Comparison of ENCODE assay signal across 8 cellular contexts in genomic region chr2:231411871-231412615, GRCh38. TPM values are rescaled to one million over a fixed set of nuclear protein-coding genes. Genes with fewer than 3 reads are reported as not detected.
A peak's percentile ranks its signal among the peaks of the same experiment; 100 is the strongest.
DNase-seq lines count a peak whose midpoint lies in the region; ATAC-seq, FAIRE-seq and TF ChIP-seq lines count a peak whose summit lies in the region.

No MANE protein-coding gene starts in this region.

- no TSS peak for BruUV-seq in HepG2 (replicated peaks; lab: Mats Ljungman, UMichigan)

- intact Hi-C loops in HepG2 (cut with micrococcal nuclease; ENCODE audit: unreplicated experiment): loop anchor here (1.0 to 5.0 kb wide), 5 partner anchors 53 to 310 kb away; no protein-coding TSS in a partner anchor

- in situ Hi-C loops in HepG2 (cut with HindIII; ENCODE audit: extremely low pct_ligation_motif_present, low pct_unique_long_range_greater_than_20kb): loop anchor here (5.0 to 10.0 kb wide), 3 partner anchors 115 to 307 kb away; no protein-coding TSS in a partner anchor

- H3K4me2 ChIP-seq in HepG2 (ENCODE audit: low read depth, low read length): peak overlapping the region; percentile 100

- CTCF ChIA-PET in HepG2 (lab: Yijun Ruan, JAX; ENCODE audit: low intra/inter-chr PET ratio, low total read pairs): interaction anchor here (0.7 to 4.2 kb wide), 4 partner anchors 12 to 186 kb away, joined by 3 to 45 read pairs (median 8); no protein-coding TSS in a partner anchor

- H3K27ac ChIP-seq in ACC112 (ENCODE audit: low read depth, low read length) (no peak overlapping the region), HepG2 (ENCODE audit: extremely low read length, insufficient read depth, low read length) (no peak overlapping the region)

- peaks cover 11% of the 10 kb centered on the region for H3K9me3 ChIP-seq in HepG2 (ENCODE audit: low read length)

- peak; percentile 67 for FAIRE-seq in HepG2 (lab: Jason Lieb, UNC)

- ATAC-seq in GM18502 (IDR thresholded peaks at IDR 0.05; ENCODE audit: poor library complexity, unreplicated experiment) (peak; percentile 97), HG02938 (IDR thresholded peaks at IDR 0.05; ENCODE audit: unreplicated experiment) (peak; percentile 94), HepG2 (peak; percentile 96)

- TF ChIP-seq POLR2A in HepG2 (IDR thresholded peaks at IDR 0.05; ENCODE audit: insufficient read depth in 1 of 2, low read depth in 2 of 2, low read length in 2 of 2): peak in 1 of 2 experiments; percentile 20; a peak in 1 of 4 replicates

- H4K20me1 ChIP-seq in HepG2 (ENCODE audit: insufficient read depth, low read length): no peaks in the 10 kb centered on the region

- no peaks in the 10 kb centered on the region for H3K27me3 ChIP-seq in ACC112 (ENCODE audit: insufficient read depth, low read length)
- peaks cover 0 to 8% of the 10 kb centered on the region in 2 experiments; a peak in 3 of 5 replicates for H3K27me3 ChIP-seq in HepG2 (ENCODE audit: control insufficient read depth in 1 of 2, insufficient read depth in 2 of 2, low read length in 2 of 2)

- H3K4me1 ChIP-seq in ACC112 (ENCODE audit: control insufficient read depth, insufficient read depth, low read length, unreplicated experiment) (no peaks in the 10 kb centered on the region), HepG2 (ENCODE audit: insufficient read depth, low read length) (peaks cover 40% of the 10 kb centered on the region)

- peak overlapping the region; percentile 73 for H2AFZ ChIP-seq in ACC112 (ENCODE audit: low read length, unreplicated experiment)
- peak overlapping the region; percentile 99 for H2AFZ ChIP-seq in HepG2 (ENCODE audit: low read length)

- WGBS in HepG2 (ENCODE audit: low lambda C conversion rate): 2% methylated on average over 20 of the region's 65 CpGs

- peak; percentile 98 for TF ChIP-seq CTCF in HepG2 (CRISPR knock-in tag; IDR thresholded peaks at IDR 0.05)

- TF ChIP-seq EP300 in HepG2 (IDR thresholded peaks at IDR 0.05; ENCODE audit: low read depth in 2 of 2, low read length in 2 of 2) (no peak), HepG2 (CRISPR knock-in tag; IDR thresholded peaks at IDR 0.05; ENCODE audit: borderline replicate concordance) (no peak)

- H3K36me3 ChIP-seq in ACC112 (ENCODE audit: insufficient read depth, low read length) (no peaks in the 10 kb centered on the region), HepG2 (replicated peaks in 1 of 2; ENCODE audit: control insufficient read depth in 1 of 2, insufficient read depth in 2 of 2, low read length in 2 of 2) (no peaks in the 10 kb centered on the region)

- DNase-seq in NCI-H2107 treated with DMSO at 0.1 percent for 48 hours (lab: John Stamatoyannopoulos, UW; ENCODE audit: unreplicated experiment) (peak; percentile 52), dedifferentiated amniotic fluid mesenchymal stem cell (ENCODE audit: extremely low spot score) (peak; percentile 70), HepG2 (ENCODE audit: low spot score) (peak; percentile 79)
- peak; percentile 60 for DNase-seq in activated CD4-positive, CD25-positive, alpha-beta regulatory T cell treated with anti-CD3 and anti-CD28 coated beads, Interleukin-2, amount 50 U/mL, for 72 hours
- peak; percentile 55 for DNase-seq in stimulated activated CD4-positive, alpha-beta T cell treated with anti-CD3 and anti-CD28 coated beads, Interleukin-4, amount 100 ng/mL, for 24 hours

- POLR2A ChIA-PET in HepG2 (lab: Yijun Ruan, JAX): interaction anchor here (0.5 to 3.8 kb wide), 5 partner anchors 12 to 52 kb away, joined by 3 to 18 read pairs (median 3); partner anchors contain the start of gene NCL

- TF ChIP-seq RAD21 in HepG2 (CRISPR knock-in tag; IDR thresholded peaks at IDR 0.05): peak; percentile 96

- H3K79me2 ChIP-seq in ACC112 (ENCODE audit: control insufficient read depth, insufficient read depth, low read length, unreplicated experiment) (no peaks in the 10 kb centered on the region), HepG2 (ENCODE audit: insufficient read depth, low read length) (no peaks in the 10 kb centered on the region)

- H3K4me3 ChIP-seq in ACC112 (ENCODE audit: low read depth, low read length): peak overlapping the region; percentile 80
- peak overlapping the region; percentile 64 to 79 (median 75) for H3K4me3 ChIP-seq in HepG2 (replicated peaks in 1 of 3; ENCODE audit: insufficient read depth in 1 of 3, low read depth in 2 of 3, low read length in 3 of 3)

- peak overlapping the region; percentile 66 for H3K9ac ChIP-seq in HepG2 (ENCODE audit: insufficient read depth, low read depth, low read length)

TF ChIP-seq in HepG2, 621 proteins besides CTCF, POLR2A, EP300 and RAD21 (continues in another document):
- TF ChIP-seq ISX (CRISPR knock-in tag; conservative IDR thresholded peaks at IDR 0.05) (no peak), KAT8 (CRISPR knock-in tag; IDR thresholded peaks at IDR 0.05) (0 out of 2 replicates have a peak, but pooled peaks have one; percentile 64), PHB2 (IDR thresholded peaks at IDR 0.05; ENCODE audit: partially characterized antibody) (no peak), ZNF670 (CRISPR knock-in tag; IDR thresholded peaks at IDR 0.05; ENCODE audit: borderline replicate concordance) (no peak; the same call in 1 of the 2 replicates), ZNF761 (CRISPR knock-in tag; conservative IDR thresholded peaks at IDR 0.05) (no peak), TARDBP (CRISPR knock-in tag; IDR thresholded peaks at IDR 0.05) (peak; percentile 67), KDM5A (IDR thresholded peaks at IDR 0.05; ENCODE audit: borderline replicate concordance, low read length) (0 out of 2 replicates have a peak, but pooled peaks have one; percentile 23)
- TF ChIP-seq, protein P1, sequence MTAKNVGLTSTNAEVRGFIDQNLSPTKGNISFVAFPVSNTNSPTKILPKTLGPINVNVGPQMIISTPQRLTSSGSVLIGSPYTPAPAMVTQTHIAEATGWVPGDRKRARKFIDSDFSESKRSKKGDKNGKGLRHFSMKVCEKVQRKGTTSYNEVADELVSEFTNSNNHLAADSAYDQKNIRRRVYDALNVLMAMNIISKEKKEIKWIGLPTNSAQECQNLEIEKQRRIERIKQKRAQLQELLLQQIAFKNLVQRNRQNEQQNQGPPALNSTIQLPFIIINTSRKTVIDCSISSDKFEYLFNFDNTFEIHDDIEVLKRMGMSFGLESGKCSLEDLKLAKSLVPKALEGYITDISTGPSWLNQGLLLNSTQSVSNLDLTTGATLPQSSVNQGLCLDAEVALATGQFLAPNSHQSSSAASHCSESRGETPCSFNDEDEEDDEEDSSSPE (CRISPR knock-in tag; IDR thresholded peaks at IDR 0.05): no peak

RNA-seq across cellular contexts. Expression of gene B3GNT7, which starts 16.5 kb away (rescaled TPM):
- 0.24 TPM in 1 of 2 replicates, not detected in the other for total RNA-seq in HepG2 (2016; rRNA removed; fragmentation: Illumina TruSeq; extraction: Trizol)
- 0.18 TPM in 1 of 2 replicates, not detected in the other for total RNA-seq in HepG2 (2016; cell fraction: cytosol; rRNA removed; fragmentation: Illumina TruSeq; extraction: Trizol; ENCODE audit: low read depth)
- total RNA-seq in HepG2 (2016; cell fraction: insoluble cytoplasmic fraction; rRNA removed; fragmentation: Illumina TruSeq; extraction: Trizol): 0.13 and 0.24 TPM in 2 replicates
- 0.07 and 0.19 TPM in 2 replicates for total RNA-seq in HepG2 (2016; cell fraction: membrane; rRNA removed; fragmentation: Illumina TruSeq; extraction: Trizol)
- total RNA-seq in HepG2 (2016; cell fraction: nucleus; rRNA removed; fragmentation: Illumina TruSeq; extraction: Trizol): 0.28 and 0.59 TPM in 2 replicates
- 0.04 and 0.12 TPM in 2 replicates for polyA plus RNA-seq in HepG2 (2011; rRNA removed)
- polyA plus RNA-seq in HepG2 (2011; cell fraction: cytosol; rRNA removed): 0.12 and 0.30 TPM in 2 replicates
- polyA plus RNA-seq in HepG2 (2011; cell fraction: nucleus; rRNA removed): 0.21 and 0.24 TPM in 2 replicates
- 0.07 TPM in 1 of 2 replicates, not detected in the other for polyA plus RNA-seq in HepG2 (2012)
- polyA plus RNA-seq in HepG2 (2016; cell fraction: cytosol; fragmentation: Illumina TruSeq; extraction: Trizol; ENCODE audit: low read depth): 0.03 and 0.06 TPM in 2 replicates
- polyA plus RNA-seq in HepG2 (2016; cell fraction: insoluble cytoplasmic fraction; fragmentation: Illumina TruSeq; extraction: Trizol; ENCODE audit: low read depth): 0.20 TPM in 1 of 2 replicates, not detected in the other
- 0.10 and 0.13 TPM in 2 replicates for polyA plus RNA-seq in HepG2 (2016; cell fraction: membrane; fragmentation: Illumina TruSeq; extraction: Trizol; ENCODE audit: low read depth)
- 0.40 and 0.51 TPM in 2 replicates for polyA plus RNA-seq in HepG2 (2016; cell fraction: nucleus; fragmentation: Illumina TruSeq; extraction: Trizol; ENCODE audit: insufficient read depth, low read depth)
- polyA minus RNA-seq in HepG2 (2011; rRNA and poly(A)+ RNA removed; ENCODE audit: low replicate concordance): 0.09 and 1.4 TPM in 2 replicates
- 0.35 and 0.59 TPM in 2 replicates for polyA minus RNA-seq in HepG2 (2011; cell fraction: cytosol; rRNA and poly(A)+ RNA removed)
- 0.64 TPM in 1 of 2 replicates, not detected in the other for polyA minus RNA-seq in HepG2 (2011; cell fraction: nucleus; rRNA and poly(A)+ RNA removed)

RNA-seq across cellular contexts. Expression of gene NCL, which starts 52.2 kb away (rescaled TPM):
- total RNA-seq in HepG2 (2016; rRNA removed; fragmentation: Illumina TruSeq; extraction: Trizol): 779 and 1,144 TPM in 2 replicates
- total RNA-seq in HepG2 (2016; cell fraction: cytosol; rRNA removed; fragmentation: Illumina TruSeq; extraction: Trizol; ENCODE audit: low read depth): 61.7 and 76.7 TPM in 2 replicates
- 790 and 1,072 TPM in 2 replicates for total RNA-seq in HepG2 (2016; cell fraction: insoluble cytoplasmic fraction; rRNA removed; fragmentation: Illumina TruSeq; extraction: Trizol)
- 128 and 141 TPM in 2 replicates for total RNA-seq in HepG2 (2016; cell fraction: membrane; rRNA removed; fragmentation: Illumina TruSeq; extraction: Trizol)
- total RNA-seq in HepG2 (2016; cell fraction: nucleus; rRNA removed; fragmentation: Illumina TruSeq; extraction: Trizol): 591 and 635 TPM in 2 replicates
- polyA plus RNA-seq in HepG2 (2011; rRNA removed): 91.5 and 105 TPM in 2 replicates
- 50.8 and 75.9 TPM in 2 replicates for polyA plus RNA-seq in HepG2 (2011; cell fraction: cytosol; rRNA removed)
- 99.7 and 139 TPM in 2 replicates for polyA plus RNA-seq in HepG2 (2011; cell fraction: nucleus; rRNA removed)
- 351 and 573 TPM in 2 replicates for polyA plus RNA-seq in HepG2 (2012)
- polyA plus RNA-seq in HepG2 (2016; cell fraction: cytosol; fragmentation: Illumina TruSeq; extraction: Trizol; ENCODE audit: low read depth): 29.0 and 32.7 TPM in 2 replicates
- 1,733 and 1,875 TPM in 2 replicates for polyA plus RNA-seq in HepG2 (2016; cell fraction: insoluble cytoplasmic fraction; fragmentation: Illumina TruSeq; extraction: Trizol; ENCODE audit: low read depth)
- 54.0 and 78.7 TPM in 2 replicates for polyA plus RNA-seq in HepG2 (2016; cell fraction: membrane; fragmentation: Illumina TruSeq; extraction: Trizol; ENCODE audit: low read depth)
- polyA plus RNA-seq in HepG2 (2016; cell fraction: nucleus; fragmentation: Illumina TruSeq; extraction: Trizol; ENCODE audit: insufficient read depth, low read depth): 1,027 and 1,033 TPM in 2 replicates
- polyA minus RNA-seq in HepG2 (2011; rRNA and poly(A)+ RNA removed; ENCODE audit: low replicate concordance): 22.3 and 47.2 TPM in 2 replicates
- 85.0 and 124 TPM in 2 replicates for polyA minus RNA-seq in HepG2 (2011; cell fraction: cytosol; rRNA and poly(A)+ RNA removed)
- 218 and 248 TPM in 2 replicates for polyA minus RNA-seq in HepG2 (2011; cell fraction: nucleus; rRNA and poly(A)+ RNA removed)
